In the genomic region with DNA sequence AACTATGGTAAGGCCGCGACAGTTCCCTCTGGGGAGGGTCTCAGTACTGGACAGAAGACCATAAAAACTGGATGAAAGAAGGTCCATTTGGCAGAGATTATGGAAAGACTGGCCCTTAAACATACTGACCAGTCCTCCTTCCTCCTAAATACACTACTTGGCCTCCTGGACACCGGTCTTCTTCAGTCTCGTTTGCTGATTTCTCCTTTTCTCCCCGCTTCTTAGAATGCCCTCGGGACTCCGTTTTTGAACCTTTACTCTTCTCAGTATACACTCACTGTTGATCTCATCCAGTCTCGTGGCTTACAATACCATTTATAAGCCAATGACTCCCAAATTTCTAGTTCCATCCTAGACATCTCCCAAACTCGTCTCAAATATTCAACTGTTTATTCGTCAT, we compare ENCODE assay signal across 1 cellular context.
TF ChIP-seq lines count a peak whose summit lies in the region.

No MANE protein-coding gene starts in this region.

TF ChIP-seq in GM12878, 131 proteins besides CTCF, POLR2A, EP300 and RAD21:
- TF ChIP-seq, protein P1, sequence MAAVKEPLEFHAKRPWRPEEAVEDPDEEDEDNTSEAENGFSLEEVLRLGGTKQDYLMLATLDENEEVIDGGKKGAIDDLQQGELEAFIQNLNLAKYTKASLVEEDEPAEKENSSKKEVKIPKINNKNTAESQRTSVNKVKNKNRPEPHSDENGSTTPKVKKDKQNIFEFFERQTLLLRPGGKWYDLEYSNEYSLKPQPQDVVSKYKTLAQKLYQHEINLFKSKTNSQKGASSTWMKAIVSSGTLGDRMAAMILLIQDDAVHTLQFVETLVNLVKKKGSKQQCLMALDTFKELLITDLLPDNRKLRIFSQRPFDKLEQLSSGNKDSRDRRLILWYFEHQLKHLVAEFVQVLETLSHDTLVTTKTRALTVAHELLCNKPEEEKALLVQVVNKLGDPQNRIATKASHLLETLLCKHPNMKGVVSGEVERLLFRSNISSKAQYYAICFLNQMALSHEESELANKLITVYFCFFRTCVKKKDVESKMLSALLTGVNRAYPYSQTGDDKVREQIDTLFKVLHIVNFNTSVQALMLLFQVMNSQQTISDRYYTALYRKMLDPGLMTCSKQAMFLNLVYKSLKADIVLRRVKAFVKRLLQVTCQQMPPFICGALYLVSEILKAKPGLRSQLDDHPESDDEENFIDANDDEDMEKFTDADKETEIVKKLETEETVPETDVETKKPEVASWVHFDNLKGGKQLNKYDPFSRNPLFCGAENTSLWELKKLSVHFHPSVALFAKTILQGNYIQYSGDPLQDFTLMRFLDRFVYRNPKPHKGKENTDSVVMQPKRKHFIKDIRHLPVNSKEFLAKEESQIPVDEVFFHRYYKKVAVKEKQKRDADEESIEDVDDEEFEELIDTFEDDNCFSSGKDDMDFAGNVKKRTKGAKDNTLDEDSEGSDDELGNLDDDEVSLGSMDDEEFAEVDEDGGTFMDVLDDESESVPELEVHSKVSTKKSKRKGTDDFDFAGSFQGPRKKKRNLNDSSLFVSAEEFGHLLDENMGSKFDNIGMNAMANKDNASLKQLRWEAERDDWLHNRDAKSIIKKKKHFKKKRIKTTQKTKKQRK (IDR thresholded peaks at IDR 0.05; ENCODE audit: low read depth, low read length): no peak
- no peak for TF ChIP-seq BRCA1 (IDR thresholded peaks at IDR 0.05; ENCODE audit: low read depth, low read length)
- TF ChIP-seq IRF5 (IDR thresholded peaks at IDR 0.05; ENCODE audit: borderline replicate concordance): no peak
- TF ChIP-seq SREBF2 (IDR thresholded peaks at IDR 0.05; ENCODE audit: low read length): no peak
- TF ChIP-seq POLR2AphosphoS5 (IDR thresholded peaks at IDR 0.05; ENCODE audit: low read length): no peak
- TF ChIP-seq ZNF622 (IDR thresholded peaks at IDR 0.05): no peak
- no peak for TF ChIP-seq MXI1 (IDR thresholded peaks at IDR 0.05; ENCODE audit: low read depth, low read length)
- TF ChIP-seq SIX5 (IDR thresholded peaks at IDR 0.05; ENCODE audit: low read depth, low read length, severe bottlenecking): no peak
- no peak for TF ChIP-seq PAX5 (IDR thresholded peaks at IDR 0.05; ENCODE audit: borderline replicate concordance, low read depth, low read length)
- no peak for TF ChIP-seq NR2C1 (IDR thresholded peaks at IDR 0.05)
- no peak for TF ChIP-seq ZNF274 (IDR thresholded peaks at IDR 0.05; ENCODE audit: insufficient read depth, insufficient read length)
- no peak for TF ChIP-seq RB1 (IDR thresholded peaks at IDR 0.05; ENCODE audit: borderline replicate concordance)
- TF ChIP-seq SP1 (IDR thresholded peaks at IDR 0.05; ENCODE audit: low read depth, low read length): no peak
- TF ChIP-seq POU2F2 (IDR thresholded peaks at IDR 0.05; ENCODE audit: borderline replicate concordance, low read depth, low read length): no peak
- TF ChIP-seq, protein P2, sequence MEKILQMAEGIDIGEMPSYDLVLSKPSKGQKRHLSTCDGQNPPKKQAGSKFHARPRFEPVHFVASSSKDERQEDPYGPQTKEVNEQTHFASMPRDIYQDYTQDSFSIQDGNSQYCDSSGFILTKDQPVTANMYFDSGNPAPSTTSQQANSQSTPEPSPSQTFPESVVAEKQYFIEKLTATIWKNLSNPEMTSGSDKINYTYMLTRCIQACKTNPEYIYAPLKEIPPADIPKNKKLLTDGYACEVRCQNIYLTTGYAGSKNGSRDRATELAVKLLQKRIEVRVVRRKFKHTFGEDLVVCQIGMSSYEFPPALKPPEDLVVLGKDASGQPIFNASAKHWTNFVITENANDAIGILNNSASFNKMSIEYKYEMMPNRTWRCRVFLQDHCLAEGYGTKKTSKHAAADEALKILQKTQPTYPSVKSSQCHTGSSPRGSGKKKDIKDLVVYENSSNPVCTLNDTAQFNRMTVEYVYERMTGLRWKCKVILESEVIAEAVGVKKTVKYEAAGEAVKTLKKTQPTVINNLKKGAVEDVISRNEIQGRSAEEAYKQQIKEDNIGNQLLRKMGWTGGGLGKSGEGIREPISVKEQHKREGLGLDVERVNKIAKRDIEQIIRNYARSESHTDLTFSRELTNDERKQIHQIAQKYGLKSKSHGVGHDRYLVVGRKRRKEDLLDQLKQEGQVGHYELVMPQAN (conservative IDR thresholded peaks at IDR 0.05): no peak
- no peak for TF ChIP-seq HDAC2 (IDR thresholded peaks at IDR 0.05)
